Comparison of ENCODE assay signal across 27 cellular contexts in genomic region chr1:83787246-83787998, GRCh38.
"Had no signal": no experiment of that assay in that cellular context is flagged by ENCODE, and none has a peak within 500 bp of the region (broad histone marks: within the 10 kb centered on the region; RNA-seq: fewer than 3 reads in every experiment).

No MANE protein-coding gene starts in this region.

- H3K27me3 ChIP-seq: adrenal gland, Peyer's patch, SJSA1 had no signal

- H3K9me3 ChIP-seq: adrenal gland, Peyer's patch, SJSA1 had no signal

- DNase-seq: activated CD4-positive, alpha-beta T cell treated with anti-CD3 and anti-CD28 coated beads for 48 hours; activated CD4-positive, alpha-beta T cell treated with anti-CD3 and anti-CD28 coated beads, Interleukin-2, amount 50 U/mL, for 4 hours; activated CD4-positive, CD25-positive, alpha-beta regulatory T cell treated with anti-CD3 and anti-CD28 coated beads, Interleukin-2, amount 50 U/mL, for 72 hours; activated CD8-positive, alpha-beta memory T cell treated with anti-CD3 and anti-CD28 coated beads, Interleukin-2, amount 50 U/mL, for 48 hours; activated CD8-positive, alpha-beta T cell treated with anti-CD3 and anti-CD28 coated beads, Interleukin-2, amount 10 ng/mL, durations not matched to agents 7 days and 5 days; activated naive CD4-positive, alpha-beta T cell treated with anti-CD3 and anti-CD28 coated beads, Interleukin-2, amount 50 U/mL, for 16 hours; activated naive CD8-positive, alpha-beta T cell treated with anti-CD3 and anti-CD28 coated beads, Interleukin-2, amount 10 ng/mL, durations not matched to agents 7 days and 5 days; activated T-cell treated with anti-CD3 and anti-CD28 coated beads, Interleukin-2, amount 50 U/mL, for 1 hour; adrenal gland; anterior cingulate cortex; cerebellar nuclear complex; Karpas-422; MM.1S; NCI-H1105; NCI-H1436; NCI-H187 treated with DMSO at 0.1 percent for 48 hours; NCI-H2081 treated with DMSO at 0.1 percent for 48 hours; NCI-H2171 treated with DMSO at 0.1 percent for 48 hours; NCI-H226; NCI-H774; NK-92 treated with Interleukin-12 subunit alpha and Interleukin-12 subunit beta, amount 100 ng/mL, for 24 hours; Peyer's patch; SHP77 had no signal

- ATAC-seq: activated CD8-positive, alpha-beta T cell treated with anti-CD3 and anti-CD28 coated beads, Interleukin-2, amount 10 ng/mL, durations not matched to agents 7 days and 5 days; K562; SK-N-SH treated with all-trans-retinoic acid at 6 μM for 48 hours had no signal

- H3K27ac Mint-ChIP-seq: activated CD8-positive, alpha-beta T cell treated with anti-CD3 and anti-CD28 coated beads, Interleukin-2, amount 10 ng/mL, durations not matched to agents 7 days and 5 days; activated naive CD8-positive, alpha-beta T cell treated with anti-CD3 and anti-CD28 coated beads, Interleukin-2, amount 10 ng/mL, durations not matched to agents 7 days and 5 days; T-helper 1 cell treated with Interleukin-12 subunit alpha and Interleukin-12 subunit beta and Interleukin-4 antibody, amounts not matched to agents 30 μg/mL and 1 μg/mL, for 36 hours had no signal

- H3K4me1 ChIP-seq: adrenal gland, Peyer's patch, SJSA1 had no signal

- H3K36me3 ChIP-seq: adrenal gland, Peyer's patch, SJSA1 had no signal

- H3K9me3 Mint-ChIP-seq: T-helper 1 cell treated with Interleukin-12 subunit alpha and Interleukin-12 subunit beta and Interleukin-4 antibody, amounts not matched to agents 30 μg/mL and 1 μg/mL, for 36 hours had no signal

- H3K4me3 Mint-ChIP-seq: activated CD8-positive, alpha-beta T cell treated with anti-CD3 and anti-CD28 coated beads, Interleukin-2, amount 10 ng/mL, durations not matched to agents 7 days and 5 days; activated naive CD8-positive, alpha-beta T cell treated with anti-CD3 and anti-CD28 coated beads, Interleukin-2, amount 10 ng/mL, durations not matched to agents 7 days and 5 days; T-helper 1 cell treated with Interleukin-12 subunit alpha and Interleukin-12 subunit beta and Interleukin-4 antibody, amounts not matched to agents 30 μg/mL and 1 μg/mL, for 36 hours had no signal

- H3K4me3 ChIP-seq: adrenal gland, K562, Peyer's patch, SJSA1 had no signal

- H3K4me1 Mint-ChIP-seq: activated naive CD8-positive, alpha-beta T cell treated with anti-CD3 and anti-CD28 coated beads, Interleukin-2, amount 10 ng/mL, durations not matched to agents 7 days and 5 days had no signal

- H3K27ac ChIP-seq: adrenal gland, Peyer's patch, SJSA1 had no signal

- H3K27me3 Mint-ChIP-seq: activated naive CD8-positive, alpha-beta T cell treated with anti-CD3 and anti-CD28 coated beads, Interleukin-2, amount 10 ng/mL, durations not matched to agents 7 days and 5 days had no signal
